ENCODE assay signal across 13 cellular contexts in the genomic region with DNA sequence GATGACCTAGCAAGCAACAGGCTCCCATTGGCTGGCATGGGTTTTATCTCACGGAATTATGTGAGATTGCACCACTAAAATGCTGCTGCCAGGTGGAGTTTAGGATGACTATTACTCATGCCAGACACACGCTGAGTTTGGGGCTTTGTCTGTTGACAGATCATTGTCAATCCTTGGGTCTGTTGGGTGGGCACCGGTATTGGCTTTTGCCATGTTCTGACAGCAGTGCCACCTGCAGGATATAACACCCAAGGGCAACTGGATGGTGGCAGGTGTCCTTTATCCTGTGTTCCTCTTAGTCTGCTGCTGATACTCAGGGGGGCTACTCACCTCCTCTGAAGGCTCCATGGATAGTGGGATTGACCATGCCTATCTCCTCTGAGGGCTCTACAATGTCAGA.
DNase-seq lines count a peak whose midpoint lies in the region; TF ChIP-seq lines count a peak whose summit lies in the region.
"Had no signal": no experiment of that assay in that cellular context is flagged by ENCODE, and none has a peak within 500 bp of the region (broad histone marks: within the 10 kb centered on the region; RNA-seq: fewer than 3 reads in every experiment).

No MANE protein-coding gene starts in this region.

- H3K79me2 ChIP-seq in osteoblast (ENCODE audit: insufficient read depth, low read length), result no peaks in the 10 kb centered on the region

- H3K27ac ChIP-seq in brain microvascular endothelial cell (no peak overlapping the region), osteoblast (ENCODE audit: low read depth, low read length) (no peak overlapping the region), Peyer's patch (no peak overlapping the region)
- H3K27ac ChIP-seq: SJCRH30 had no signal

- peak; percentile 2 for DNase-seq in NCI-H82 (lab: John Stamatoyannopoulos, UW)
- no peak for DNase-seq in NCI-H82 treated with DMSO at 0.1 percent for 48 hours (lab: John Stamatoyannopoulos, UW; ENCODE audit: unreplicated experiment)
- DNase-seq in HuH-7.5 (ENCODE audit: low spot score), result peak; percentile 19
- DNase-seq in brain microvascular endothelial cell, result no peak
- no peak for DNase-seq in osteoblast (ENCODE audit: insufficient read length, low spot score, missing footprints)
- no peak for DNase-seq in NCI-H2171 (lab: John Stamatoyannopoulos, UW)
- no peak for DNase-seq in Peyer's patch
- DNase-seq in globus pallidus (ENCODE audit: low spot score), result no peak
- DNase-seq: COR-L47; NCI-H1694 treated with DMSO at 0.1 percent for 48 hours; NK-92 treated with Interleukin-12 subunit alpha and Interleukin-12 subunit beta, amount 100 ng/mL, for 24 hours; nucleus accumbens; SJCRH30 had no signal

- no peak overlapping the region for H2AFZ ChIP-seq in osteoblast (ENCODE audit: low read length)

- H4K20me1 ChIP-seq in osteoblast (ENCODE audit: insufficient read depth, low read length), result no peaks in the 10 kb centered on the region

- H3K4me3 ChIP-seq in brain microvascular endothelial cell (ENCODE audit: low read depth, low read length), result no peak overlapping the region
- no peak overlapping the region for H3K4me3 ChIP-seq in osteoblast (ENCODE audit: insufficient read depth, low read length)
- H3K4me3 ChIP-seq in Peyer's patch, result no peak overlapping the region
- H3K4me3 ChIP-seq: SJCRH30 had no signal

- H3K36me3 ChIP-seq in brain microvascular endothelial cell (replicated peaks) (no peaks in the 10 kb centered on the region), osteoblast (ENCODE audit: insufficient read depth, low read length) (no peaks in the 10 kb centered on the region), Peyer's patch (no peaks in the 10 kb centered on the region)
- H3K36me3 ChIP-seq: SJCRH30 had no signal

- in situ Hi-C loops in brain microvascular endothelial cell (cut with HindIII; ENCODE audit: low pct_ligation_motif_present, low sequenced_read_pairs), result no loop called here

- no peak for TF ChIP-seq POLR2A in Peyer's patch (IDR thresholded peaks at IDR 0.05)

- peak; percentile 33 for TF ChIP-seq CTCF in brain microvascular endothelial cell (IDR thresholded peaks at IDR 0.05; ENCODE audit: low read depth, low read length, missing control alignments)
- TF ChIP-seq CTCF in osteoblast (IDR thresholded peaks at IDR 0.05; ENCODE audit: extremely low read depth, low read depth, low read length), result peak; percentile 17
- peak in 2 of 6 experiments; percentile 24 to 29 for TF ChIP-seq CTCF in Peyer's patch (IDR thresholded peaks at IDR 0.05)

- no peaks in the 10 kb centered on the region for H3K4me1 ChIP-seq in osteoblast (ENCODE audit: insufficient read depth, low read length)
- no peaks in the 10 kb centered on the region for H3K4me1 ChIP-seq in Peyer's patch
- H3K4me1 ChIP-seq: SJCRH30 had no signal

- H3K9me3 ChIP-seq in osteoblast (ENCODE audit: low read depth, low read length) (no peaks in the 10 kb centered on the region), Peyer's patch (no peaks in the 10 kb centered on the region)
- H3K9me3 ChIP-seq: SJCRH30 had no signal

- no peak overlapping the region for H3K4me2 ChIP-seq in osteoblast (ENCODE audit: insufficient read depth, low read length)

- H3K27me3 ChIP-seq in brain microvascular endothelial cell (replicated peaks) (no peaks in the 10 kb centered on the region), osteoblast (ENCODE audit: insufficient read depth, low read length) (peaks cover 4% of the 10 kb centered on the region), Peyer's patch (no peaks in the 10 kb centered on the region)
- H3K27me3 ChIP-seq: SJCRH30 had no signal

Comparison
In these comparisons a context has a peak if more than half of its experiments do, and no peak if none do; other contexts are left out.
1. DNase-seq: peak in NCI-H82 (single experiment) and HuH-7.5 (single experiment); none in NCI-H82 treated with DMSO at 0.1 percent for 48 hours (single experiment), brain microvascular endothelial cell (single experiment), osteoblast (single experiment), NCI-H2171 (single experiment), Peyer's patch (0 of 3) and globus pallidus (single experiment).